ENCODE assay signal across 11 cellular contexts in the genomic region with DNA sequence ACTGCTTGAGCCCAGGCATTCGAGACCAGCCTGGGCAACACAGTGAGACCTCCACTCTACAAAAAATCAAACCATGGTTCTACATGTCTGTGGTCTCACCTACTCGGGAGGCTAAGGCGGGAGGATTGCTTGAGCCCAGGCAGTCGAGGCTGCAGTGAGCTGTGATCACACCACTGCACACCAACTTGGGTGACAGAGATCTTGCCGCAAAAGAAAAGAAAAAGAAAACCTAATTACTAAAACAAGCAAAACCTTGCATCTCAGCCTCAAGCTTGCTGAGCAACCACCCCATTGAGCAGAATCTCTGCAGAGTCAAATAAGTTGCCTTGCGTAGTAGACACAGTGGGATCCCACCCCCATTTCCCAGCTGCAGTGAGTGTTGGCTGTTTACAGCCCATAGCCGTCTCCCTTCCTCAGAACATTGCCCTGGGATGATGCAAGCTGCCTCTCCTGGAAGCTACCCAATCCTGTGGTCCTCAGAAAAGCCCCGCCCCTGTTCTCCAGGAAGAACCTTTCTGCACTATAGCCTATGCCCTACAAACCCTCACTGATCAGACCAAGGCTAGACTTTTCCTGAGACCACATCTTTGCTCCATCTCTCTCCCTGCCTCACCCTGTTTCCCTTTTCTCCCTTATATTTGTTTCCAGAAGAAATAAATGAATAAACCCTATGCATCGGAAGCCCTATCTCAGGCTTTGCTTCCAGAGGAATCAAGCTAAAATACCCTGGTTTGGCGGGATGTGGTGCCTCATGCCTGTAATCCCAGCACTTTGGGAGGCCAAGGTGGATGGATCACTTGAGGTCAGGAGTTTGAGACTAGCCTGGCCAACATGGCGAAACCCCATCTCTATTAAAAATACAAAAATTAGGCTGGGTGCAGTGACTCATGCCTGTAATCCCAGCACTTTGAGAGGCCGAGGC. TPM values are rescaled to one million over a fixed set of nuclear protein-coding genes. Genes with fewer than 3 reads are reported as not detected.
DNase-seq lines count a peak whose midpoint lies in the region; FAIRE-seq and TF ChIP-seq lines count a peak whose summit lies in the region.
"Had no signal": no experiment of that assay in that cellular context is flagged by ENCODE, and none has a peak within 500 bp of the region (broad histone marks: within the 10 kb centered on the region; RNA-seq: fewer than 3 reads in every experiment).

No MANE protein-coding gene starts in this region.

- H3K4me1 Mint-ChIP-seq in MCF 10A (ENCODE audit: insufficient read depth, unreplicated experiment), result peaks cover 14% of the 10 kb centered on the region
- H3K4me1 Mint-ChIP-seq in CD14-positive monocyte, result peaks cover 9% of the 10 kb centered on the region

- H3K4me1 ChIP-seq in breast epithelium (no peaks in the 10 kb centered on the region), Peyer's patch (no peaks in the 10 kb centered on the region)

- H3K4me3 Mint-ChIP-seq in MCF 10A (ENCODE audit: unreplicated experiment) (no peak overlapping the region), CD14-positive monocyte (no peak overlapping the region)
- H3K4me3 Mint-ChIP-seq: CD4-positive, CD25-positive, alpha-beta regulatory T cell had no signal

- FAIRE-seq in urothelium cell line (lab: Jason Lieb, UNC) (no peak), H54 (lab: Jason Lieb, UNC) (no peak)

- H3K27ac ChIP-seq in breast epithelium (no peak overlapping the region), Peyer's patch (no peak overlapping the region)

- H3K36me3 ChIP-seq in breast epithelium, result no peaks in the 10 kb centered on the region
- H3K36me3 ChIP-seq in Peyer's patch, result no peaks in the 10 kb centered on the region

- POLR2A ChIA-PET in MCF 10A (lab: Yijun Ruan, JAX), result no interaction called here

- H3K9me3 Mint-ChIP-seq in MCF 10A (ENCODE audit: unreplicated experiment) (no peaks in the 10 kb centered on the region), CD14-positive monocyte (peaks cover 0 to 1% (median 0%) of the 10 kb centered on the region in 7 donors)

- H3K4me3 ChIP-seq in breast epithelium (no peak overlapping the region), Peyer's patch (no peak overlapping the region)

- H3K36me3 Mint-ChIP-seq in MCF 10A (ENCODE audit: insufficient read depth, unreplicated experiment) (no peaks in the 10 kb centered on the region), CD14-positive monocyte (no peaks in the 10 kb centered on the region)
- H3K36me3 Mint-ChIP-seq: CD4-positive, CD25-positive, alpha-beta regulatory T cell had no signal

- no peaks in the 10 kb centered on the region for H3K27me3 ChIP-seq in breast epithelium
- no peaks in the 10 kb centered on the region for H3K27me3 ChIP-seq in Peyer's patch

- intact Hi-C loops in MCF 10A (cut with micrococcal nuclease), result no loop called here
- intact Hi-C loops in breast epithelium (cut with DNase I; ENCODE audit: low total_unique reads), result no loop called here
- intact Hi-C loops in CD14-positive monocyte (cut with micrococcal nuclease), result loop anchor here (10.0 kb wide), 3 partner anchors 305 to 775 kb away; a partner anchor contains a TSS

- no peak overlapping the region for H3K27ac Mint-ChIP-seq in MCF 10A (ENCODE audit: low read depth, unreplicated experiment)
- H3K27ac Mint-ChIP-seq in CD14-positive monocyte, result peak overlapping the region in 1 of 7 donors; percentile 20
- H3K27ac Mint-ChIP-seq: CD4-positive, CD25-positive, alpha-beta regulatory T cell had no signal

- no TSS peak for BruUV-seq in MCF 10A (replicated peaks; lab: Mats Ljungman, UMichigan)

- no peak for TF ChIP-seq CTCF in MCF 10A (IDR thresholded peaks at IDR 0.05; ENCODE audit: unreplicated experiment)
- no peak for TF ChIP-seq CTCF in breast epithelium (IDR thresholded peaks at IDR 0.05)
- no peak for TF ChIP-seq CTCF in Peyer's patch (IDR thresholded peaks at IDR 0.05)
- no peak for TF ChIP-seq CTCF in CD14-positive monocyte (IDR thresholded peaks at IDR 0.05)

- no peaks in the 10 kb centered on the region for H3K9me3 ChIP-seq in breast epithelium
- no peaks in the 10 kb centered on the region for H3K9me3 ChIP-seq in Peyer's patch

- DNase-seq in MCF 10A (ENCODE audit: unreplicated experiment) (peak; percentile 78), breast epithelium (ENCODE audit: low spot score in 2 of 2) (no peak), Peyer's patch (peak in 2 of 3 donors; percentile 56 to 76), fibroblast of the conjunctiva (ENCODE audit: low read depth) (peak; percentile 63), urothelium cell line (ENCODE audit: low spot score) (peak; percentile 35), H54 (ENCODE audit: insufficient read length, low spot score) (no peak), cortex of kidney (lab: John Stamatoyannopoulos, UW) (no peak), CD14-positive monocyte (ENCODE audit: low spot score) (no peak)
- DNase-seq: activated CD4-positive, alpha-beta T cell treated with anti-CD3 and anti-CD28 coated beads for 48 hours; CD4-positive, CD25-positive, alpha-beta regulatory T cell; NCI-H2171 had no signal

- H3K27me3 Mint-ChIP-seq in MCF 10A (ENCODE audit: insufficient read depth, unreplicated experiment), result no peaks in the 10 kb centered on the region
- H3K27me3 Mint-ChIP-seq in CD14-positive monocyte (ENCODE audit: low read depth in 3 of 3), result peaks cover 0 to 12% (median 2%) of the 10 kb centered on the region in 3 donors

- TF ChIP-seq POLR2A in breast epithelium (IDR thresholded peaks at IDR 0.05) (no peak), Peyer's patch (IDR thresholded peaks at IDR 0.05) (no peak), H54 (IDR thresholded peaks at IDR 0.05; ENCODE audit: low read depth, low read length) (no peak)

- CTCF ChIA-PET in MCF 10A (lab: Yijun Ruan, JAX), result interaction anchor here (0.6 to 8.6 kb wide), 8 partner anchors 40 to 775 kb away, joined by 3 to 83 read pairs (median 5); no protein-coding TSS in a partner anchor

RNA-seq across cellular contexts. Expression of a gene that starts 16.7 kb away (rescaled TPM):
- not detected in 2 replicates for total RNA-seq in MCF 10A (2022)
- under 1 TPM in 1 of 3 donors, not detected in 2; 0.33 TPM for total RNA-seq in breast epithelium
- total RNA-seq in Peyer's patch, result 100 to 1,000 TPM in 2 of 4 donors, 10 to 100 TPM in 2; 70.1 to 149 (median 92.3) TPM
- not detected for polyA plus RNA-seq in CD14-positive monocyte
- total RNA-seq: CD4-positive, CD25-positive, alpha-beta regulatory T cell had no signal
- polyA plus RNA-seq: CD4-positive, CD25-positive, alpha-beta regulatory T cell had no signal

RNA-seq across cellular contexts. Expression of a gene that starts 25.1 kb away (rescaled TPM):
- total RNA-seq in MCF 10A (2022) (not detected in 2 replicates), breast epithelium (under 1 TPM in 2 of 3 donors, not detected in 1; 0.16 to 0.33 TPM), Peyer's patch (100 to 1,000 TPM in 3 of 4 donors, 10 to 100 TPM in 1; 85.0 to 257 (median 166) TPM)
- polyA plus RNA-seq in CD14-positive monocyte, result not detected
- total RNA-seq: CD4-positive, CD25-positive, alpha-beta regulatory T cell had no signal
- polyA plus RNA-seq: CD4-positive, CD25-positive, alpha-beta regulatory T cell had no signal

RNA-seq across cellular contexts. Expression of a gene that starts 51.1 kb away (rescaled TPM):
- total RNA-seq in MCF 10A (2022) (50.7 and 74.8 TPM in 2 replicates), breast epithelium (1 to 10 TPM in 2 of 3 donors, under 1 TPM in 1; 0.66 to 4.3 (median 1.3) TPM), Peyer's patch (10 to 100 TPM; 10.9 to 40.4 (median 11.9) TPM)
- polyA plus RNA-seq in CD14-positive monocyte, result not detected

Comparison
In these comparisons a context has a peak if more than half of its experiments do, and no peak if none do; other contexts are left out.
1. DNase-seq: peak in MCF 10A (single experiment), Peyer's patch (2 of 3), fibroblast of the conjunctiva (single experiment) and urothelium cell line (single experiment); none in breast epithelium (0 of 2), H54 (single experiment), cortex of kidney (single experiment) and CD14-positive monocyte (single experiment).
2. RNA of a gene that starts 16.7 kb away (total RNA-seq): 70.1 to 149 TPM in Peyer's patch; not detected in MCF 10A and 0.33 TPM in breast epithelium; every median in the first group is over 10 times any median in the second.
3. RNA of a gene that starts 25.1 kb away (total RNA-seq): 85.0 to 257 TPM in Peyer's patch; 0.16 to 0.33 TPM in breast epithelium and not detected in MCF 10A; every median in the first group is over 10 times any median in the second.
4. intact Hi-C loops: an anchor here in CD14-positive monocyte (10.0 kb wide); none called in MCF 10A and breast epithelium.